Comparison of ENCODE assay signal across 25 cellular contexts in genomic region chr16:54055191-54055590, GRCh38.
"Had no signal": no experiment of that assay in that cellular context is flagged by ENCODE, and none has a peak within 500 bp of the region (broad histone marks: within the 10 kb centered on the region; RNA-seq: fewer than 3 reads in every experiment).

No MANE protein-coding gene starts in this region.

- ATAC-seq: esophagus mucosa; lower lobe of right lung; mucosa of descending colon; natural killer cell treated with Interleukin-12 subunit alpha and Interleukin-12 subunit beta and Interleukin-15 and Interleukin-18, amount 100 ng/mL, for 72 hours; stimulated activated memory B cell treated with anti-CD40 and anti-IgM and Interleukin-4, amounts not matched to agents 10 μg/mL and 1 μg/mL and 100 μg/mL, for 72 hours; stimulated activated naive CD8-positive, alpha-beta T cell treated with anti-CD3 and anti-CD28 coated beads, Interleukin-15, Interleukin-2, amounts not matched to agents 100 U/mL and 50 U/mL, for 24 hours had no signal

- H3K4me1 ChIP-seq: lower lobe of right lung, prostate gland, right atrium auricular region, sigmoid colon, testis, tibial artery had no signal

- H3K9me3 ChIP-seq: lower lobe of right lung, mucosa of descending colon, prostate gland, right atrium auricular region, sigmoid colon, testis, tibial artery had no signal

- DNase-seq: effector CD8-positive, alpha-beta T cell; endodermal cell; foreskin melanocyte; immature natural killer cell; islet precursor cell; kidney glomerular epithelial cell; left ventricle myocardium superior; lower lobe of right lung; mucosa of descending colon; naive B cell; sigmoid colon; stimulated activated CD4-positive, alpha-beta T cell treated with anti-CD3 and anti-CD28 coated beads, Interleukin-2, amount 100 ng/mL, for 24 hours; stimulated activated CD4-positive, alpha-beta T cell treated with anti-CD3 and anti-CD28 coated beads, Interleukin-4, amount 100 ng/mL, for 4 hours; stimulated activated naive CD8-positive, alpha-beta T cell treated with anti-CD3 and anti-CD28 coated beads, Interleukin-15, Interleukin-2, amounts not matched to agents 100 U/mL and 50 U/mL, for 24 hours; substantia nigra; testis; tibial artery had no signal

- FAIRE-seq: colon, urothelium cell line had no signal

- H3K27ac ChIP-seq: epithelial cell of prostate, lower lobe of right lung, prostate gland, right atrium auricular region, sigmoid colon, testis, tibial artery had no signal

- H3K4me3 ChIP-seq: lower lobe of right lung, mucosa of descending colon, prostate gland, right atrium auricular region, sigmoid colon, testis, tibial artery had no signal

- H3K27me3 ChIP-seq: right atrium auricular region, sigmoid colon, testis, tibial artery had no signal

- H3K36me3 ChIP-seq: lower lobe of right lung, prostate gland, sigmoid colon had no signal
